ENCODE assay signal across 16 cellular contexts in the genomic region with DNA sequence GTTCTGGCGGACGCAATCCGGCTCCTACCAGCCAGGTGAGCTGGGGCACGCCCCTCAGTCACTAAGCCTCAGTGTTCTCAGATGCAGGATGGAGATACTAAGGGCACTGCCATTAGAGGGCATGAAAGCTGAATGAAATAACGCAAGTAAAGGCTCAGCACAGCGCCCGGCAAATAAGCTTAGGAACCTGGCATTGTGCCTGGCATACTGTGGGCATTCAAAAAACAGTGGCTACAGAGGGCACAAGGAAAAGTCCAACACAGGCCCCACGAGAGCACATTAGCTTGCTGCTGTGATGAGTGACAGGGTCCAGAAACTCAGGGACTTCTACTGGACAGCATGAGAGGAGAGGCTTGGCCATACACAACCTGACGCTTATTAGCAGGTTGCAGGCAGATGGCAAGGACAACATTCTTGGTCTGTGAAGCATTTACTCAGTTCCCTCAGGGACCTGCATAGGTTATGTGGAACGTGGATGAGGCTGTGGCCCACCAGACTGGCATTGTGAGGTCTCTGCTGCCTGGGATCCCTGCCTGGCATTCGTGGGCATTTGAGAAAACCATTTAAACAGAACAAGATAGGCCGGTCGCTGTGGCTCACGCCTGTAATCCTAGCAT. TPM values are rescaled to one million over a fixed set of nuclear protein-coding genes. Genes with fewer than 3 reads are reported as not detected.
A peak's percentile ranks its signal among the peaks of the same experiment; 100 is the strongest.
DNase-seq lines count a peak whose midpoint lies in the region; ATAC-seq and TF ChIP-seq lines count a peak whose summit lies in the region.
"Had no signal": no experiment of that assay in that cellular context is flagged by ENCODE, and none has a peak within 500 bp of the region (broad histone marks: within the 10 kb centered on the region; RNA-seq: fewer than 3 reads in every experiment).

No MANE protein-coding gene starts in this region.

- H3K36me3 Mint-ChIP-seq in progenitor cell of endocrine pancreas (ENCODE audit: insufficient read depth), result no peaks in the 10 kb centered on the region
- peaks cover 20% of the 10 kb centered on the region for H3K36me3 Mint-ChIP-seq in activated T-helper 1 cell treated with anti-CD3 and anti-CD28 coated beads, Interleukin-12 subunit alpha, Interleukin-12 subunit beta, Interleukin-2, Interleukin-4 antibody, amounts not matched to agents 30 ng/mL and 10 ng/mL and 1 ng/mL, durations not matched to agents 14 hours and 24 hours and 36 hours (ENCODE audit: low read depth)

- H3K4me3 Mint-ChIP-seq in progenitor cell of endocrine pancreas (ENCODE audit: low read depth), result no peak overlapping the region
- H3K4me3 Mint-ChIP-seq in activated T-helper 1 cell treated with anti-CD3 and anti-CD28 coated beads, Interleukin-12 subunit alpha, Interleukin-12 subunit beta, Interleukin-2, Interleukin-4 antibody, amounts not matched to agents 30 ng/mL and 10 ng/mL and 1 ng/mL, durations not matched to agents 14 hours and 24 hours and 36 hours, result no peak overlapping the region
- H3K4me3 Mint-ChIP-seq: activated naive CD4-positive, alpha-beta T cell treated with anti-CD3 and anti-CD28 coated beads, Interleukin-2, amount 10 ng/mL, durations not matched to agents 7 days and 5 days; B cell; immature natural killer cell; nephron had no signal

- DNase-seq in AG10803 (ENCODE audit: low read depth), result peak; percentile 47
- DNase-seq in Peyer's patch, result no peak
- DNase-seq in cardiac muscle cell (ENCODE audit: low read depth in 1 of 2, low spot score in 1 of 2), result no peak
- DNase-seq in progenitor cell of endocrine pancreas (ENCODE audit: low spot score, unreplicated experiment), result no peak
- DNase-seq in HAP-1 (ENCODE audit: low spot score in 2 of 2), result no peak
- no peak for DNase-seq in dedifferentiated amniotic fluid mesenchymal stem cell (ENCODE audit: extremely low spot score)
- DNase-seq in activated T-helper 1 cell treated with anti-CD3 and anti-CD28 coated beads, Interleukin-12 subunit alpha, Interleukin-12 subunit beta, Interleukin-2, Interleukin-4 antibody, amounts not matched to agents 30 ng/mL and 10 ng/mL and 1 ng/mL, durations not matched to agents 14 hours and 24 hours and 36 hours (ENCODE audit: low spot score), result no peak
- DNase-seq: activated naive CD4-positive, alpha-beta T cell treated with anti-CD3 and anti-CD28 coated beads, Interleukin-2, amount 10 ng/mL, durations not matched to agents 7 days and 5 days; EL; immature natural killer cell; NCI-H1048; NCI-H345; T-helper 9 cell had no signal

- H3K27me3 Mint-ChIP-seq in progenitor cell of endocrine pancreas, result no peaks in the 10 kb centered on the region
- H3K27me3 Mint-ChIP-seq in activated T-helper 1 cell treated with anti-CD3 and anti-CD28 coated beads, Interleukin-12 subunit alpha, Interleukin-12 subunit beta, Interleukin-2, Interleukin-4 antibody, amounts not matched to agents 30 ng/mL and 10 ng/mL and 1 ng/mL, durations not matched to agents 14 hours and 24 hours and 36 hours (ENCODE audit: insufficient read depth), result no peaks in the 10 kb centered on the region
- H3K27me3 Mint-ChIP-seq: activated naive CD4-positive, alpha-beta T cell treated with anti-CD3 and anti-CD28 coated beads, Interleukin-2, amount 10 ng/mL, durations not matched to agents 7 days and 5 days; B cell had no signal

- ATAC-seq in HG03571 (IDR thresholded peaks at IDR 0.05; ENCODE audit: unreplicated experiment), result no peak

- H3K9me3 Mint-ChIP-seq in progenitor cell of endocrine pancreas (ENCODE audit: low read depth), result no peaks in the 10 kb centered on the region
- no peaks in the 10 kb centered on the region for H3K9me3 Mint-ChIP-seq in activated T-helper 1 cell treated with anti-CD3 and anti-CD28 coated beads, Interleukin-12 subunit alpha, Interleukin-12 subunit beta, Interleukin-2, Interleukin-4 antibody, amounts not matched to agents 30 ng/mL and 10 ng/mL and 1 ng/mL, durations not matched to agents 14 hours and 24 hours and 36 hours
- H3K9me3 Mint-ChIP-seq: activated naive CD4-positive, alpha-beta T cell treated with anti-CD3 and anti-CD28 coated beads, Interleukin-2, amount 10 ng/mL, durations not matched to agents 7 days and 5 days; immature natural killer cell; nephron had no signal

- H3K27ac ChIP-seq in Peyer's patch (peak overlapping the region in 3 of 4 donors; percentile 60 to 80 (median 78)), cardiac muscle cell (peak overlapping the region; percentile 66)

- H3K27me3 ChIP-seq in Peyer's patch, result no peaks in the 10 kb centered on the region
- H3K27me3 ChIP-seq in cardiac muscle cell, result no peaks in the 10 kb centered on the region
- no peaks in the 10 kb centered on the region for H3K27me3 ChIP-seq in HAP-1 (ENCODE audit: low read depth)

- TF ChIP-seq CTCF in AG10803 (conservative IDR thresholded peaks at IDR 0.05; ENCODE audit: low read length) (no peak), Peyer's patch (IDR thresholded peaks at IDR 0.05) (no peak), cardiac muscle cell (IDR thresholded peaks at IDR 0.05; ENCODE audit: low read depth, low read length) (no peak), progenitor cell of endocrine pancreas (IDR thresholded peaks at IDR 0.05; ENCODE audit: unreplicated experiment) (no peak)

- in situ Hi-C loops in HAP-1 (cut with MboI; ENCODE audit: low sequenced_read_pairs), result loop anchor here (5.0 kb wide), 1 partner anchor 167 kb away; no protein-coding TSS in a partner anchor

- peak overlapping the region; percentile 29 for H3K27ac Mint-ChIP-seq in progenitor cell of endocrine pancreas
- no peak overlapping the region for H3K27ac Mint-ChIP-seq in activated T-helper 1 cell treated with anti-CD3 and anti-CD28 coated beads, Interleukin-12 subunit alpha, Interleukin-12 subunit beta, Interleukin-2, Interleukin-4 antibody, amounts not matched to agents 30 ng/mL and 10 ng/mL and 1 ng/mL, durations not matched to agents 14 hours and 24 hours and 36 hours
- H3K27ac Mint-ChIP-seq: activated naive CD4-positive, alpha-beta T cell treated with anti-CD3 and anti-CD28 coated beads, Interleukin-2, amount 10 ng/mL, durations not matched to agents 7 days and 5 days had no signal

- no peak for TF ChIP-seq POLR2A in Peyer's patch (IDR thresholded peaks at IDR 0.05)

- H3K4me3 ChIP-seq in AG10803 (ENCODE audit: low read length) (no peak overlapping the region), Peyer's patch (no peak overlapping the region), cardiac muscle cell (no peak overlapping the region), HAP-1 (no peak overlapping the region)

- H3K9me3 ChIP-seq in Peyer's patch, result no peaks in the 10 kb centered on the region
- H3K9me3 ChIP-seq in cardiac muscle cell (ENCODE audit: low read depth), result no peaks in the 10 kb centered on the region
- no peaks in the 10 kb centered on the region for H3K9me3 ChIP-seq in HAP-1

- H3K4me1 Mint-ChIP-seq in progenitor cell of endocrine pancreas (ENCODE audit: low read depth), result no peaks in the 10 kb centered on the region
- peaks cover 27% of the 10 kb centered on the region for H3K4me1 Mint-ChIP-seq in activated T-helper 1 cell treated with anti-CD3 and anti-CD28 coated beads, Interleukin-12 subunit alpha, Interleukin-12 subunit beta, Interleukin-2, Interleukin-4 antibody, amounts not matched to agents 30 ng/mL and 10 ng/mL and 1 ng/mL, durations not matched to agents 14 hours and 24 hours and 36 hours (ENCODE audit: low read depth)

- peaks cover 0 to 56% (median 0%) of the 10 kb centered on the region in 4 donors for H3K4me1 ChIP-seq in Peyer's patch
- H3K4me1 ChIP-seq in cardiac muscle cell (ENCODE audit: low read depth), result peaks cover 9% of the 10 kb centered on the region
- no peaks in the 10 kb centered on the region for H3K4me1 ChIP-seq in HAP-1

- intact Hi-C loops in activated T-helper 1 cell treated with anti-CD3 and anti-CD28 coated beads, Interleukin-12 subunit alpha, Interleukin-12 subunit beta, Interleukin-2, Interleukin-4 antibody, amounts not matched to agents 30 ng/mL and 10 ng/mL and 1 ng/mL, durations not matched to agents 14 hours and 24 hours and 36 hours (cut with micrococcal nuclease), result no loop called here

- H3K36me3 ChIP-seq in Peyer's patch, result peaks cover 0 to 30% (median 0%) of the 10 kb centered on the region in 3 donors
- no peaks in the 10 kb centered on the region for H3K36me3 ChIP-seq in cardiac muscle cell
- H3K36me3 ChIP-seq in HAP-1 (replicated peaks), result peaks cover 46% of the 10 kb centered on the region

RNA-seq across cellular contexts. Expression of a gene that starts 12.2 kb away (rescaled TPM):
- total RNA-seq in Peyer's patch (100 to 1,000 TPM in 1 of 4 donors, 10 to 100 TPM in 3; 75.7 to 116 (median 92.9) TPM), cardiac muscle cell (54.5 and 83.1 TPM in 2 replicates), progenitor cell of endocrine pancreas (55.0 and 59.6 TPM in 2 replicates)
- polyA plus RNA-seq in cardiac muscle cell, result 143 and 193 TPM in 2 replicates
- 95.2 and 95.3 TPM in 2 replicates for total RNA-seq in activated T-helper 1 cell treated with anti-CD3 and anti-CD28 coated beads, Interleukin-12 subunit alpha, Interleukin-12 subunit beta, Interleukin-2, Interleukin-4 antibody, amounts not matched to agents 30 ng/mL and 10 ng/mL and 1 ng/mL, durations not matched to agents 14 hours and 24 hours and 36 hours

RNA-seq across cellular contexts. Expression of a gene that starts 37.6 kb away (rescaled TPM):
- 10 to 100 TPM in 1 of 4 donors, 1 to 10 TPM in 3; 2.8 to 16.5 (median 4.1) TPM for total RNA-seq in Peyer's patch
- total RNA-seq in cardiac muscle cell, result 17.1 and 25.7 TPM in 2 replicates
- 22.3 and 24.4 TPM in 2 replicates for polyA plus RNA-seq in cardiac muscle cell
- total RNA-seq in progenitor cell of endocrine pancreas, result 22.7 and 23.5 TPM in 2 replicates
- 22.3 and 25.0 TPM in 2 replicates for total RNA-seq in activated T-helper 1 cell treated with anti-CD3 and anti-CD28 coated beads, Interleukin-12 subunit alpha, Interleukin-12 subunit beta, Interleukin-2, Interleukin-4 antibody, amounts not matched to agents 30 ng/mL and 10 ng/mL and 1 ng/mL, durations not matched to agents 14 hours and 24 hours and 36 hours

RNA-seq across cellular contexts. Expression of a gene that starts 59.8 kb away (rescaled TPM):
- 100 to 1,000 TPM; 135 to 197 (median 167) TPM for total RNA-seq in Peyer's patch
- 413 and 497 TPM in 2 replicates for total RNA-seq in cardiac muscle cell
- 136 and 159 TPM in 2 replicates for polyA plus RNA-seq in cardiac muscle cell
- total RNA-seq in progenitor cell of endocrine pancreas, result 164 and 179 TPM in 2 replicates
- total RNA-seq in activated T-helper 1 cell treated with anti-CD3 and anti-CD28 coated beads, Interleukin-12 subunit alpha, Interleukin-12 subunit beta, Interleukin-2, Interleukin-4 antibody, amounts not matched to agents 30 ng/mL and 10 ng/mL and 1 ng/mL, durations not matched to agents 14 hours and 24 hours and 36 hours, result 322 and 323 TPM in 2 replicates
